6 cellular contexts compared by ENCODE assay signal in the genomic region with DNA sequence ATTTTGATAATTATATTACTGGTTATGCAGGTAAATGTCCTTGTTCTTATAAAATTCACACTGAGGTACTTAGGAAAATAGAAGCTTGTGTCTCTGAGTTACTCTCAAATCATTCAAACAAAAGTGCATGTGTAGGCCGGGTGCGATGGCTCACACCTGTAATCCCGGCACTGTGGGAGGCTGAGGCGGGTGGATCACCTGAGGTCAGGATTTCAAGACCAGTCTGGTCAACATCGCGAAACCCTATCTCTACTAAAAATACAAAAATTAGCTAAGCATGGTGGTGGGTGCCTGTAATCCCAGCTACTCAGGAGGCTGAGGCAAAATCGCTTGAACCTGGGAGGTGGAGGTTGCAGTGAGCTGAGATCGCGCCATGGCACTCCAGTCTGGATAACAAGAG.
DNase-seq lines count a peak whose midpoint lies in the region; ATAC-seq, FAIRE-seq and TF ChIP-seq lines count a peak whose summit lies in the region.
"Not testable (repeated sequence)": the region's sequence is repeated elsewhere in the genome, so short reads cannot be mapped to it uniquely, and the experiment has no call there.

No MANE protein-coding gene starts in this region.

- H3K27ac ChIP-seq in GM23338 (ENCODE audit: low read depth); HEK293 (ENCODE audit: extremely low read depth, low read depth, low read length); astrocyte (ENCODE audit: low read depth, low read length): not testable (repeated sequence)
- H3K27ac ChIP-seq in dorsolateral prefrontal cortex: peak overlapping the region in 32 of 59 donors; percentile 1 to 98 (median 85)

- intact Hi-C loops in dorsolateral prefrontal cortex (cut with DNase I): not testable (repeated sequence)

- H3K9ac ChIP-seq in astrocyte (ENCODE audit: low read length): not testable (repeated sequence)

- H3K4me1 ChIP-seq in GM23338 (ENCODE audit: insufficient read depth): peaks cover 63% of the 10 kb centered on the region
- H3K4me1 ChIP-seq in HEK293 (ENCODE audit: control insufficient read depth, insufficient read depth, low read length): peaks cover 23% of the 10 kb centered on the region
- H3K4me1 ChIP-seq in astrocyte (ENCODE audit: insufficient read depth, low read length): peaks cover 13% of the 10 kb centered on the region

- H3K27me3 ChIP-seq in GM23338 (ENCODE audit: insufficient read depth); astrocyte (ENCODE audit: insufficient read depth, low read length); dorsolateral prefrontal cortex: not testable (repeated sequence)

- not testable (repeated sequence) for H3K27me3 Mint-ChIP-seq in GM23338 (ENCODE audit: insufficient read depth, low read depth, poor library complexity); astrocyte (ENCODE audit: low read depth, unreplicated experiment); mesothelial cell of epicardium (ENCODE audit: low read depth); osteocyte (ENCODE audit: unreplicated experiment)

- H3F3A ChIP-seq in GM23338 (replicated peaks; ENCODE audit: low read depth): not testable (repeated sequence)

- peaks cover 40% of the 10 kb centered on the region for H3K79me2 ChIP-seq in GM23338 (replicated peaks; ENCODE audit: insufficient read depth)
- peaks cover 20% of the 10 kb centered on the region for H3K79me2 ChIP-seq in astrocyte (ENCODE audit: insufficient read depth, low read length)

- H3K9me3 ChIP-seq in HEK293 (ENCODE audit: control insufficient read depth, insufficient read depth, low read depth, low read length); astrocyte (ENCODE audit: insufficient read depth, low read depth, low read length): not testable (repeated sequence)

- not testable (repeated sequence) for H3K4me3 Mint-ChIP-seq in GM23338; astrocyte (ENCODE audit: unreplicated experiment); mesothelial cell of epicardium; osteocyte (ENCODE audit: unreplicated experiment)

- H3K9me3 Mint-ChIP-seq in GM23338; astrocyte (ENCODE audit: unreplicated experiment); mesothelial cell of epicardium; osteocyte (ENCODE audit: unreplicated experiment): not testable (repeated sequence)

- not testable (repeated sequence) for H3K36me3 ChIP-seq in GM23338 (ENCODE audit: insufficient read depth)
- H3K36me3 ChIP-seq in HEK293 (ENCODE audit: control insufficient read depth in 2 of 2, insufficient read depth in 1 of 2, low read length in 2 of 2) (peaks cover 17 to 21% of the 10 kb centered on the region in 2 experiments), astrocyte (ENCODE audit: insufficient read depth, low read length) (peaks cover 19% of the 10 kb centered on the region)

- peak overlapping the region; percentile 63; the same call in 1 of the 2 replicates for H3K27ac Mint-ChIP-seq in GM23338
- H3K27ac Mint-ChIP-seq in astrocyte (ENCODE audit: unreplicated experiment): peak overlapping the region; percentile 28
- H3K27ac Mint-ChIP-seq in mesothelial cell of epicardium: peak overlapping the region; percentile 40
- peak overlapping the region; percentile 27 for H3K27ac Mint-ChIP-seq in osteocyte (ENCODE audit: unreplicated experiment)

- FAIRE-seq in astrocyte (lab: Jason Lieb, UNC): not testable (repeated sequence)

- H3K4me1 Mint-ChIP-seq in GM23338 (peaks cover 59% of the 10 kb centered on the region), astrocyte (ENCODE audit: low read depth, unreplicated experiment) (peaks cover 47% of the 10 kb centered on the region), osteocyte (ENCODE audit: unreplicated experiment) (peaks cover 29% of the 10 kb centered on the region)
- not testable (repeated sequence) for H3K4me1 Mint-ChIP-seq in mesothelial cell of epicardium

- not testable (repeated sequence) for TF ChIP-seq CTCF in GM23338 (conservative IDR thresholded peaks at IDR 0.05; ENCODE audit: low read depth in 2 of 2); HEK293 (tag by site-specific recombination; IDR thresholded peaks at IDR 0.05); astrocyte (IDR thresholded peaks at IDR 0.05; ENCODE audit: insufficient read depth, low read depth, low read length); dorsolateral prefrontal cortex (IDR thresholded peaks at IDR 0.05 in 54 of 56, conservative IDR thresholded peaks at IDR 0.05 in 2 of 56; ENCODE audit: low read depth in 1 of 56, partially characterized antibody in 56 of 56); mesothelial cell of epicardium (IDR thresholded peaks at IDR 0.05; ENCODE audit: unreplicated experiment); osteocyte (IDR thresholded peaks at IDR 0.05)

- not testable (repeated sequence) for H4K20me1 ChIP-seq in GM23338 (replicated peaks; ENCODE audit: insufficient read depth)
- H4K20me1 ChIP-seq in astrocyte (ENCODE audit: insufficient read depth, low read length): peaks cover 31% of the 10 kb centered on the region

- not testable (repeated sequence) for ATAC-seq in GM23338

- not testable (repeated sequence) for H3K4me2 ChIP-seq in GM23338; astrocyte (ENCODE audit: low read length)

- H3K9me2 ChIP-seq in GM23338 (ENCODE audit: insufficient read depth): not testable (repeated sequence)

- CTCF ChIA-PET in HEK293 (lab: Yijun Ruan, JAX): interaction anchor here (0.6 to 1.4 kb wide), 5 partner anchors 32 to 515 kb away, joined by 3 to 4 read pairs (median 3); no protein-coding TSS in a partner anchor

- not testable (repeated sequence) for DNase-seq in GM23338 (ENCODE audit: low spot score); astrocyte (ENCODE audit: low read depth); dorsolateral prefrontal cortex; mesothelial cell of epicardium (ENCODE audit: low spot score in 2 of 2, unreplicated experiment in 2 of 2); osteocyte (ENCODE audit: extremely low spot score, unreplicated experiment)

- not testable (repeated sequence) for H2AFZ ChIP-seq in GM23338; astrocyte (ENCODE audit: low read depth, low read length)

- not testable (repeated sequence) for H3K4me3 ChIP-seq in GM23338; HEK293 (ENCODE audit: low read depth, low read length); astrocyte (ENCODE audit: insufficient read depth, low read depth, low read length); dorsolateral prefrontal cortex

- peaks cover 45% of the 10 kb centered on the region for H3K36me3 Mint-ChIP-seq in GM23338 (ENCODE audit: low read depth)
- peaks cover 23% of the 10 kb centered on the region for H3K36me3 Mint-ChIP-seq in astrocyte (ENCODE audit: low read depth, unreplicated experiment)
- peaks cover 33% of the 10 kb centered on the region for H3K36me3 Mint-ChIP-seq in mesothelial cell of epicardium
- H3K36me3 Mint-ChIP-seq in osteocyte (ENCODE audit: unreplicated experiment): peaks cover 33% of the 10 kb centered on the region

- POLR2A ChIA-PET in HEK293 (lab: Yijun Ruan, JAX): not testable (repeated sequence)

TF ChIP-seq in HEK293, 187 proteins besides CTCF, POLR2A, EP300 and RAD21:
- TF ChIP-seq ZNF600 (tag by site-specific recombination; IDR thresholded peaks at IDR 0.05) (peak; percentile 44; the same call in 1 of the 2 replicates), EGR2 (tag by site-specific recombination; IDR thresholded peaks at IDR 0.05; ENCODE audit: low read depth) (peak; percentile 62), ZFHX2 (tag by site-specific recombination; conservative IDR thresholded peaks at IDR 0.05) (peak; percentile 59; the same call in 1 of the 2 replicates)
